8 cellular contexts compared by ENCODE assay signal in genomic region chr12:123233505-123234299, GRCh38. TPM values are rescaled to one million over a fixed set of nuclear protein-coding genes. Genes with fewer than 3 reads are reported as not detected.
DNase-seq lines count a peak whose midpoint lies in the region; ATAC-seq and TF ChIP-seq lines count a peak whose summit lies in the region.

No MANE protein-coding gene starts in this region.

- peaks cover 22% of the 10 kb centered on the region for H3K4me1 ChIP-seq in RWPE2 (ENCODE audit: insufficient read depth, poor library complexity, severe bottlenecking)

- DNase-seq in RWPE2 (ENCODE audit: low spot score) (no peak), epithelial cell of proximal tubule (ENCODE audit: low read depth) (no peak), omental fat pad (ENCODE audit: low spot score) (no peak), Kasumi-1 (lab: John Stamatoyannopoulos, UW) (no peak), NCI-H1105 (lab: John Stamatoyannopoulos, UW) (no peak), amygdala (lab: John Stamatoyannopoulos, UW) (no peak)

- peak overlapping the region; percentile 44 for H3K27ac ChIP-seq in RWPE2 (ENCODE audit: poor library complexity, severe bottlenecking)

- no peaks in the 10 kb centered on the region for H3K9me3 ChIP-seq in RWPE2 (ENCODE audit: severe bottlenecking)

- H3K4me3 ChIP-seq in RWPE2 (ENCODE audit: severe bottlenecking) (peak overlapping the region; percentile 56), epithelial cell of proximal tubule (ENCODE audit: low read depth, low read length) (peak overlapping the region; percentile 86)

- TF ChIP-seq CTCF in RWPE2 (IDR thresholded peaks at IDR 0.05; ENCODE audit: poor library complexity, severe bottlenecking) = no peak
- TF ChIP-seq CTCF in epithelial cell of proximal tubule (conservative IDR thresholded peaks at IDR 0.05; ENCODE audit: low read depth, low read length) = no peak
- no peak for TF ChIP-seq CTCF in omental fat pad (IDR thresholded peaks at IDR 0.05)

- ATAC-seq in GM18868 (IDR thresholded peaks at IDR 0.05; ENCODE audit: unreplicated experiment) (peak; percentile 4), HG02870 (IDR thresholded peaks at IDR 0.05; ENCODE audit: unreplicated experiment) (peak; percentile 1), RWPE2 (ENCODE audit: low read depth) (peak; percentile 9), omental fat pad (ENCODE audit: low FRiP score) (peak; percentile 18)

- no peaks in the 10 kb centered on the region for H3K27me3 ChIP-seq in RWPE2 (ENCODE audit: insufficient read depth, poor library complexity, severe bottlenecking)

- H3K36me3 ChIP-seq in RWPE2 (ENCODE audit: low read depth) = peaks cover 36% of the 10 kb centered on the region

RNA-seq across cellular contexts. Expression of gene MTRFR, which starts 0.5 kb away (rescaled TPM):
- total RNA-seq in epithelial cell of proximal tubule = 13.8 and 31.2 TPM in 2 replicates
- total RNA-seq in omental fat pad = 10 to 100 TPM in 1 of 4 donors, 1 to 10 TPM in 3; 4.8 to 11.7 (median 8.4) TPM

RNA-seq across cellular contexts. Expression of gene MPHOSPH9, which starts 0.8 kb away (rescaled TPM):
- total RNA-seq in epithelial cell of proximal tubule (47.8 and 52.6 TPM in 2 replicates), omental fat pad (10 to 100 TPM; 17.3 to 27.6 (median 23.9) TPM)

RNA-seq across cellular contexts. Expression of gene CDK2AP1, which starts 38.0 kb away (rescaled TPM):
- total RNA-seq in epithelial cell of proximal tubule (236 and 247 TPM in 2 replicates), omental fat pad (100 to 1,000 TPM in 3 of 4 donors, 10 to 100 TPM in 1; 78.7 to 124 (median 104) TPM)
